ENCODE assay signal across 8 cellular contexts in the genomic region with DNA sequence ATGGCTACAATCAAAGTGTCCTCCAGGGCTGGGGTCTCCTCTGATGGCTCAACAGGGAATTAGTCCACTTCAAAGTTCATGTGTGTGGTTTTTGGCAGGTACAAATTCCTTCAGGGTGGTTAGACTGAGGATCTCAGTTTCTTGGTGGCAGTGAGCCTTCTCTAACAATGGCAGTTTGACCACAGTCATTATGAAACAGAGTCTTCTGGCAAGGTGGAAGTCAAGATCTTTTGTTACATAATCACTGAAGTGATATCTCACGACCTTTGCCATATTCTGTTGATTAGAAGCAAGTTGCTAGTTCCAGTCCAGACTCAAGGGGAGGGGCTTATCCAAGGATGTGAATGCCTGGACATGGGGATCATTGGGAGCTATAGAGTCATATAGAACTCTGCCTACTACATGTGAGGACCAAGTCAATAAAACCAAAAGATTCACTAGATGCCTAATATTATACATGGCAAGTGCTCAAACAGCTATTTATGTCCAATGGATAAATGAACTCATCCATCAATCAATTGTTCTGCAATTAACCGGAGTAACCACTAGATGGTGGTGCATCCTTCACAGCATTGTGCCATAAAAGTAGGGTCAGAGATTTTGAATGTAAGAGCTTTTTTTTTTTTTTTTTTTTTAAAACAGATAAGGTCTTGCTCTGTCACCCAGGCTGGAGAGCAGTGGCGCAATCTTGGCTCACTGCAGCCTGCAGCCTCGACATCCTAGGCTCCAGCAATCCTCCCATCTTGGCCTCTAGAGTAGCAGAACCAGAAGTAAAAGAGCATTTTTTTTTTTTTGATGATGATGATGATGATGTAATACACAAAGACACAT.
DNase-seq lines count a peak whose midpoint lies in the region; TF ChIP-seq lines count a peak whose summit lies in the region.

No MANE protein-coding gene starts in this region.

- no peaks in the 10 kb centered on the region for H3K9me2 ChIP-seq in Loucy (replicated peaks; ENCODE audit: low read depth, low read length)

- BruUV-seq in A673 (replicated peaks; lab: Mats Ljungman, UMichigan): no TSS peak

- H3K4me3 ChIP-seq in A673 (ENCODE audit: low read depth, low read length, poor library complexity, severe bottlenecking) (no peak overlapping the region), Loucy (ENCODE audit: low read length, poor library complexity, severe bottlenecking) (peak overlapping the region; percentile 37), epithelial cell of proximal tubule (ENCODE audit: low read depth, low read length) (no peak overlapping the region), smooth muscle cell (no peak overlapping the region)

- intact Hi-C loops in A673 (cut with micrococcal nuclease; ENCODE audit: unreplicated experiment): loop anchor here (5.0 kb wide), 1 partner anchor 117 kb away; no protein-coding TSS in a partner anchor

- H3K27ac ChIP-seq in A673 (ENCODE audit: low read depth, low read length, poor library complexity, severe bottlenecking) (no peak overlapping the region), smooth muscle cell (ENCODE audit: low read depth) (no peak overlapping the region)

- H3K27me3 ChIP-seq in A673 (replicated peaks; ENCODE audit: insufficient read depth, low read depth, low read length, poor library complexity): no peaks in the 10 kb centered on the region
- H3K27me3 ChIP-seq in Loucy (ENCODE audit: insufficient read depth, low read length, poor library complexity, severe bottlenecking): no peaks in the 10 kb centered on the region
- peaks cover 6% of the 10 kb centered on the region for H3K27me3 ChIP-seq in smooth muscle cell (ENCODE audit: low read depth)

- TF ChIP-seq CTCF in A673 (conservative IDR thresholded peaks at IDR 0.05; ENCODE audit: low read depth, low read length): peak; percentile 75
- peak; percentile 50 for TF ChIP-seq CTCF in GM10248 (IDR thresholded peaks at IDR 0.05; ENCODE audit: control extremely low read depth, extremely low read depth, low read depth, missing control alignments)
- peak; percentile 87 for TF ChIP-seq CTCF in Loucy (conservative IDR thresholded peaks at IDR 0.05; ENCODE audit: low read length)
- TF ChIP-seq CTCF in epithelial cell of proximal tubule (conservative IDR thresholded peaks at IDR 0.05; ENCODE audit: low read depth, low read length): peak; percentile 77
- TF ChIP-seq CTCF in smooth muscle cell (IDR thresholded peaks at IDR 0.05; ENCODE audit: borderline replicate concordance, insufficient read depth, poor library complexity, severe bottlenecking): peak; percentile 50

- CTCF ChIA-PET in A673 (lab: Charles Lee): interaction anchor here (0.6 to 1.1 kb wide), 10 partner anchors 9 to 503 kb away, joined by 3 to 12 read pairs (median 6); a partner anchor contains a TSS
- CTCF ChIA-PET in GM10248 (lab: Yijun Ruan, JAX): interaction anchor here (0.8 to 2.5 kb wide), 19 partner anchors 8 to 703 kb away, joined by 3 to 14 read pairs (median 4); no protein-coding TSS in a partner anchor

- peak overlapping the region; percentile 48 for H2AFZ ChIP-seq in Loucy (ENCODE audit: low read length)
- no peak overlapping the region for H2AFZ ChIP-seq in smooth muscle cell (ENCODE audit: low read depth)

- no peaks in the 10 kb centered on the region for H3K36me3 ChIP-seq in A673 (ENCODE audit: insufficient read depth, low read length, poor library complexity, severe bottlenecking)
- H3K36me3 ChIP-seq in Loucy (ENCODE audit: insufficient read depth, low read length): no peaks in the 10 kb centered on the region
- H3K36me3 ChIP-seq in smooth muscle cell (ENCODE audit: low read depth): no peaks in the 10 kb centered on the region

- H3K4me2 ChIP-seq in Loucy (ENCODE audit: low read depth, low read length, poor library complexity, severe bottlenecking) (peak overlapping the region; percentile 42), smooth muscle cell (no peak overlapping the region)

- 13% methylated on average over 4 of the region's 4 CpGs for WGBS in smooth muscle cell (ENCODE audit: low lambda C conversion rate)

- DNase-seq in A673 (ENCODE audit: low spot score): peak; percentile 69
- peak; percentile 25 for DNase-seq in GM10248 (ENCODE audit: extremely low spot score)
- peak; percentile 58 for DNase-seq in HCEC 1CT
- peak; percentile 31 for DNase-seq in SIG-M5 (lab: John Stamatoyannopoulos, UW)
- peak; percentile 22 for DNase-seq in epithelial cell of proximal tubule (ENCODE audit: low read depth)
- DNase-seq in smooth muscle cell (lab: John Stamatoyannopoulos, UW; ENCODE audit: unreplicated experiment): no peak
- DNase-seq in G401 (ENCODE audit: low spot score): no peak

- H3K9ac ChIP-seq in Loucy (ENCODE audit: low read depth, low read length, poor library complexity, severe bottlenecking): no peak overlapping the region
- no peak overlapping the region for H3K9ac ChIP-seq in smooth muscle cell (ENCODE audit: low read depth)

- H4K20me1 ChIP-seq in Loucy (ENCODE audit: insufficient read depth, low read length, poor library complexity, severe bottlenecking) (no peaks in the 10 kb centered on the region), smooth muscle cell (ENCODE audit: low read depth) (no peaks in the 10 kb centered on the region)

- H3K9me3 ChIP-seq in A673 (ENCODE audit: low read depth, low read length, poor library complexity, severe bottlenecking) (no peaks in the 10 kb centered on the region), Loucy (ENCODE audit: insufficient read depth, low read depth, low read length) (no peaks in the 10 kb centered on the region), smooth muscle cell (replicated peaks; ENCODE audit: low read depth) (no peaks in the 10 kb centered on the region)

- H3K79me2 ChIP-seq in Loucy (ENCODE audit: insufficient read depth, low read length): no peaks in the 10 kb centered on the region
- no peaks in the 10 kb centered on the region for H3K79me2 ChIP-seq in smooth muscle cell (ENCODE audit: low read depth)

- H3K4me1 ChIP-seq in A673 (ENCODE audit: insufficient read depth, low read length, poor library complexity, severe bottlenecking): no peaks in the 10 kb centered on the region
- H3K4me1 ChIP-seq in Loucy (ENCODE audit: insufficient read depth, low read length, poor library complexity, severe bottlenecking): peaks cover 5% of the 10 kb centered on the region
- no peaks in the 10 kb centered on the region for H3K4me1 ChIP-seq in smooth muscle cell (ENCODE audit: low read depth)

- no peaks in the 10 kb centered on the region for H3F3A ChIP-seq in Loucy (ENCODE audit: low read depth)
- H3F3A ChIP-seq in smooth muscle cell (ENCODE audit: low read depth): no peaks in the 10 kb centered on the region

- in situ Hi-C loops in G401 (cut with HindIII; ENCODE audit: low sequenced_read_pairs): no loop called here

- POLR2A ChIA-PET in A673 (lab: Charles Lee; ENCODE audit: low non-redundant PET): no interaction called here
- POLR2A ChIA-PET in GM10248 (lab: Yijun Ruan, JAX): no interaction called here

Comparison
In these comparisons a context has a peak if more than half of its experiments do, and no peak if none do; other contexts are left out.
1. DNase-seq: peak in A673 (single experiment), GM10248 (single experiment), HCEC 1CT (single experiment), SIG-M5 (single experiment) and epithelial cell of proximal tubule (single experiment); none in smooth muscle cell (single experiment) and G401 (single experiment).
2. Peak in every context shown above with its lines, with median percentiles within 50 percentile points of each other: CTCF ChIP-seq.